7 cellular contexts compared by ENCODE assay signal in genomic region chr14:50232276-50232642, GRCh38. TPM values are rescaled to one million over a fixed set of nuclear protein-coding genes. Genes with fewer than 3 reads are reported as not detected.
DNase-seq lines count a peak whose midpoint lies in the region; ATAC-seq lines count a peak whose summit lies in the region.

No MANE protein-coding gene starts in this region.

- peaks cover 19% of the 10 kb centered on the region for H3K36me3 Mint-ChIP-seq in activated T-helper 17 cell treated with anti-CD3 and anti-CD28 coated beads, Interleukin-2, amount 50 U/mL, for 72 hours (ENCODE audit: low read depth)
- peaks cover under 1 to 7% of the 10 kb centered on the region in 2 donors for H3K36me3 Mint-ChIP-seq in stimulated activated naive B cell treated with anti-CD40 and anti-IgM and Interleukin-4, amounts not matched to agents 10 μg/mL and 1 μg/mL and 100 μg/mL, for 72 hours

- H3K27ac ChIP-seq in HUES64 (ENCODE audit: low read depth, low read length): no peak overlapping the region

- peaks cover 8% of the 10 kb centered on the region; the same call in 1 of the 2 replicates for H3K27me3 ChIP-seq in HUES64 (ENCODE audit: insufficient read depth, low read length)

- peaks cover 26% of the 10 kb centered on the region for H3K4me1 Mint-ChIP-seq in activated T-helper 17 cell treated with anti-CD3 and anti-CD28 coated beads, Interleukin-2, amount 50 U/mL, for 72 hours
- peaks cover 5 to 13% of the 10 kb centered on the region in 2 donors for H3K4me1 Mint-ChIP-seq in stimulated activated naive B cell treated with anti-CD40 and anti-IgM and Interleukin-4, amounts not matched to agents 10 μg/mL and 1 μg/mL and 100 μg/mL, for 72 hours

- peak overlapping the region; percentile 76 for H3K27ac Mint-ChIP-seq in activated T-helper 17 cell treated with anti-CD3 and anti-CD28 coated beads, Interleukin-2, amount 50 U/mL, for 72 hours
- H3K27ac Mint-ChIP-seq in stimulated activated naive B cell treated with anti-CD40 and anti-IgM and Interleukin-4, amounts not matched to agents 10 μg/mL and 1 μg/mL and 100 μg/mL, for 72 hours: peak overlapping the region; percentile 82

- H3K27me3 Mint-ChIP-seq in activated T-helper 17 cell treated with anti-CD3 and anti-CD28 coated beads, Interleukin-2, amount 50 U/mL, for 72 hours: no peaks in the 10 kb centered on the region
- H3K27me3 Mint-ChIP-seq in stimulated activated naive B cell treated with anti-CD40 and anti-IgM and Interleukin-4, amounts not matched to agents 10 μg/mL and 1 μg/mL and 100 μg/mL, for 72 hours: no peaks in the 10 kb centered on the region

- 52% methylated on average over 10 of the region's 13 CpGs for WGBS in HUES64

- H3K36me3 ChIP-seq in HUES64 (ENCODE audit: insufficient read depth, low read length): no peaks in the 10 kb centered on the region

- no peak for ATAC-seq in activated T-helper 17 cell treated with anti-CD3 and anti-CD28 coated beads, Interleukin-2, amount 50 U/mL, for 72 hours (replicated peaks)
- ATAC-seq in stimulated activated naive B cell treated with anti-CD40 and anti-IgM and Interleukin-4, amounts not matched to agents 10 μg/mL and 1 μg/mL and 100 μg/mL, for 72 hours (replicated peaks): peak; percentile 2 to 3
- ATAC-seq in HG03571 (IDR thresholded peaks at IDR 0.05; ENCODE audit: unreplicated experiment): no peak

- H3K4me1 ChIP-seq in HUES64 (ENCODE audit: insufficient read depth, low read length): peaks cover 11% of the 10 kb centered on the region; the same call in 1 of the 2 replicates

- DNase-seq in stimulated activated naive B cell treated with anti-CD40 and anti-IgM and Interleukin-4, amounts not matched to agents 10 μg/mL and 1 μg/mL and 100 μg/mL, for 72 hours: no peak
- DNase-seq in NCI-H510A (lab: John Stamatoyannopoulos, UW): no peak
- no peak for DNase-seq in effector CD4-positive, alpha-beta T cell

- H3K4me3 Mint-ChIP-seq in activated T-helper 17 cell treated with anti-CD3 and anti-CD28 coated beads, Interleukin-2, amount 50 U/mL, for 72 hours: peak overlapping the region; percentile 82
- H3K4me3 Mint-ChIP-seq in stimulated activated naive B cell treated with anti-CD40 and anti-IgM and Interleukin-4, amounts not matched to agents 10 μg/mL and 1 μg/mL and 100 μg/mL, for 72 hours: peak overlapping the region; percentile 85 to 87

- H3K9me3 Mint-ChIP-seq in activated T-helper 17 cell treated with anti-CD3 and anti-CD28 coated beads, Interleukin-2, amount 50 U/mL, for 72 hours: no peaks in the 10 kb centered on the region
- H3K9me3 Mint-ChIP-seq in stimulated activated naive B cell treated with anti-CD40 and anti-IgM and Interleukin-4, amounts not matched to agents 10 μg/mL and 1 μg/mL and 100 μg/mL, for 72 hours: no peaks in the 10 kb centered on the region

- peak overlapping the region; percentile 81 for H3K9ac ChIP-seq in HUES64 (ENCODE audit: low read depth, low read length)

- H3K9me3 ChIP-seq in HUES64 (ENCODE audit: insufficient read depth, low read depth, low read length): peaks cover 6% of the 10 kb centered on the region; the same call in 1 of the 2 replicates

- H3K4me3 ChIP-seq in HUES64 (ENCODE audit: low read length) (peak overlapping the region; percentile 96), iPS-11a (ENCODE audit: low read depth, low read length) (peak overlapping the region; percentile 81)

RNA-seq across cellular contexts. Expression of gene SOS2, which starts 0.9 kb away (rescaled TPM):
- polyA plus RNA-seq in HUES64 (2013, experiment 1 of 2): 8.5 TPM
- polyA plus RNA-seq in HUES64 (2013, experiment 2 of 2): 10.8 TPM
- 10 to 100 TPM; 16.4 to 37.6 TPM for total RNA-seq in activated T-helper 17 cell treated with anti-CD3 and anti-CD28 coated beads, Interleukin-2, amount 50 U/mL, for 72 hours

Comparison
In these comparisons a context has a peak if more than half of its experiments do, and no peak if none do; other contexts are left out.
1. ATAC-seq: peak in stimulated activated naive B cell treated with anti-CD40 and anti-IgM and Interleukin-4, amounts not matched to agents 10 μg/mL and 1 μg/mL and 100 μg/mL, for 72 hours (2 of 2); none in activated T-helper 17 cell treated with anti-CD3 and anti-CD28 coated beads, Interleukin-2, amount 50 U/mL, for 72 hours (single experiment) and HG03571 (single experiment).